In genomic region chr9:110109331-110110110, GRCh38 we compare ENCODE assay signal across 1 cellular context.
TF ChIP-seq lines count a peak whose summit lies in the region.

No MANE protein-coding gene starts in this region.

TF ChIP-seq in GM23338, 12 proteins besides CTCF, POLR2A, EP300 and RAD21 (continued from another document):
- TF ChIP-seq, protein P1, sequence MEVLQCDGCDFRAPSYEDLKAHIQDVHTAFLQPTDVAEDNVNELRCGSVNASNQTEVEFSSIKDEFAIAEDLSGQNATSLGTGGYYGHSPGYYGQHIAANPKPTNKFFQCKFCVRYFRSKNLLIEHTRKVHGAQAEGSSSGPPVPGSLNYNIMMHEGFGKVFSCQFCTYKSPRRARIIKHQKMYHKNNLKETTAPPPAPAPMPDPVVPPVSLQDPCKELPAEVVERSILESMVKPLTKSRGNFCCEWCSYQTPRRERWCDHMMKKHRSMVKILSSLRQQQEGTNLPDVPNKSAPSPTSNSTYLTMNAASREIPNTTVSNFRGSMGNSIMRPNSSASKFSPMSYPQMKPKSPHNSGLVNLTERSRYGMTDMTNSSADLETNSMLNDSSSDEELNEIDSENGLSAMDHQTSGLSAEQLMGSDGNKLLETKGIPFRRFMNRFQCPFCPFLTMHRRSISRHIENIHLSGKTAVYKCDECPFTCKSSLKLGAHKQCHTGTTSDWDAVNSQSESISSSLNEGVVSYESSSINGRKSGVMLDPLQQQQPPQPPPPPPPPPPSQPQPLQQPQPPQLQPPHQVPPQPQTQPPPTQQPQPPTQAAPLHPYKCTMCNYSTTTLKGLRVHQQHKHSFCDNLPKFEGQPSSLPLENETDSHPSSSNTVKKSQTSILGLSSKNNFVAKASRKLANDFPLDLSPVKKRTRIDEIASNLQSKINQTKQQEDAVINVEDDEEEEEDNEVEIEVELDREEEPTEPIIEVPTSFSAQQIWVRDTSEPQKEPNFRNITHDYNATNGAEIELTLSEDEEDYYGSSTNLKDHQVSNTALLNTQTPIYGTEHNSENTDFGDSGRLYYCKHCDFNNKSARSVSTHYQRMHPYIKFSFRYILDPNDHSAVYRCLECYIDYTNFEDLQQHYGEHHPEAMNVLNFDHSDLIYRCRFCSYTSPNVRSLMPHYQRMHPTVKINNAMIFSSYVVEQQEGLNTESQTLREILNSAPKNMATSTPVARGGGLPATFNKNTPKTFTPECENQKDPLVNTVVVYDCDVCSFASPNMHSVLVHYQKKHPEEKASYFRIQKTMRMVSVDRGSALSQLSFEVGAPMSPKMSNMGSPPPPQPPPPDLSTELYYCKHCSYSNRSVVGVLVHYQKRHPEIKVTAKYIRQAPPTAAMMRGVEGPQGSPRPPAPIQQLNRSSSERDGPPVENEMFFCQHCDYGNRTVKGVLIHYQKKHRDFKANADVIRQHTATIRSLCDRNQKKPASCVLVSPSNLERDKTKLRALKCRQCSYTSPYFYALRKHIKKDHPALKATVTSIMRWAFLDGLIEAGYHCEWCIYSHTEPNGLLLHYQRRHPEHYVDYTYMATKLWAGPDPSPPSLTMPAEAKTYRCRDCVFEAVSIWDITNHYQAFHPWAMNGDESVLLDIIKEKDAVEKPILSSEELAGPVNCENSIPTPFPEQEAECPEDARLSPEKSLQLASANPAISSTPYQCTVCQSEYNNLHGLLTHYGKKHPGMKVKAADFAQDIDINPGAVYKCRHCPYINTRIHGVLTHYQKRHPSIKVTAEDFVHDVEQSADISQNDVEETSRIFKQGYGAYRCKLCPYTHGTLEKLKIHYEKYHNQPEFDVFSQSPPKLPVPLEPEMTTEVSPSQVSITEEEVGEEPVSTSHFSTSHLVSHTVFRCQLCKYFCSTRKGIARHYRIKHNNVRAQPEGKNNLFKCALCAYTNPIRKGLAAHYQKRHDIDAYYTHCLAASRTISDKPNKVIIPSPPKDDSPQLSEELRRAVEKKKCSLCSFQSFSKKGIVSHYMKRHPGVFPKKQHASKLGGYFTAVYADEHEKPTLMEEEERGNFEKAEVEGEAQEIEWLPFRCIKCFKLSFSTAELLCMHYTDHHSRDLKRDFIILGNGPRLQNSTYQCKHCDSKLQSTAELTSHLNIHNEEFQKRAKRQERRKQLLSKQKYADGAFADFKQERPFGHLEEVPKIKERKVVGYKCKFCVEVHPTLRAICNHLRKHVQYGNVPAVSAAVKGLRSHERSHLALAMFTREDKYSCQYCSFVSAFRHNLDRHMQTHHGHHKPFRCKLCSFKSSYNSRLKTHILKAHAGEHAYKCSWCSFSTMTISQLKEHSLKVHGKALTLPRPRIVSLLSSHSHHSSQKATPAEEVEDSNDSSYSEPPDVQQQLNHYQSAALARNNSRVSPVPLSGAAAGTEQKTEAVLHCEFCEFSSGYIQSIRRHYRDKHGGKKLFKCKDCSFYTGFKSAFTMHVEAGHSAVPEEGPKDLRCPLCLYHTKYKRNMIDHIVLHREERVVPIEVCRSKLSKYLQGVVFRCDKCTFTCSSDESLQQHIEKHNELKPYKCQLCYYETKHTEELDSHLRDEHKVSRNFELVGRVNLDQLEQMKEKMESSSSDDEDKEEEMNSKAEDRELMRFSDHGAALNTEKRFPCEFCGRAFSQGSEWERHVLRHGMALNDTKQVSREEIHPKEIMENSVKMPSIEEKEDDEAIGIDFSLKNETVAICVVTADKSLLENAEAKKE (CRISPR knock-in tag; IDR thresholded peaks at IDR 0.05), result no peak
- no peak for TF ChIP-seq POLR2AphosphoS5 (IDR thresholded peaks at IDR 0.05; ENCODE audit: low read depth)
